Comparison of ENCODE assay signal across 23 cellular contexts in genomic region chr20:41108531-41108930, GRCh38.
"Had no signal": no experiment of that assay in that cellular context is flagged by ENCODE, and none has a peak within 500 bp of the region (broad histone marks: within the 10 kb centered on the region; RNA-seq: fewer than 3 reads in every experiment).

No MANE protein-coding gene starts in this region.

- H3K27me3 Mint-ChIP-seq: naive thymus-derived CD4-positive, alpha-beta T cell; natural killer cell treated with Interleukin-12 subunit alpha and Interleukin-12 subunit beta and Interleukin-15 and Interleukin-18, amount 100 ng/mL, for 72 hours; progenitor cell of endocrine pancreas; stimulated activated memory B cell treated with anti-CD40 and anti-IgM and Interleukin-4, amounts not matched to agents 10 μg/mL and 1 μg/mL and 100 μg/mL, for 72 hours; stimulated activated naive CD8-positive, alpha-beta T cell treated with anti-CD3 and anti-CD28 coated beads, Interleukin-15, amount 100 ng/mL, for 72 hours had no signal

- H3K4me3 ChIP-seq: left ventricle myocardium inferior, lung, mucosa of descending colon, ovary, right atrium auricular region, right lobe of liver, smooth muscle cell, tibial nerve, upper lobe of left lung, vagina had no signal

- H3K27ac Mint-ChIP-seq: natural killer cell treated with Interleukin-12 subunit alpha and Interleukin-12 subunit beta and Interleukin-15 and Interleukin-18, amount 100 ng/mL, for 72 hours; progenitor cell of endocrine pancreas; stimulated activated memory B cell treated with anti-CD40 and anti-IgM and Interleukin-4, amounts not matched to agents 10 μg/mL and 1 μg/mL and 100 μg/mL, for 72 hours; stimulated activated naive CD8-positive, alpha-beta T cell treated with anti-CD3 and anti-CD28 coated beads, Interleukin-15, amount 100 ng/mL, for 72 hours had no signal

- DNase-seq: islet precursor cell; left ventricle myocardium inferior; midbrain; mucosa of descending colon; naive thymus-derived CD4-positive, alpha-beta T cell; ovary; right lobe of liver; stimulated activated CD4-positive, alpha-beta T cell treated with anti-CD3 and anti-CD28 coated beads, Interleukin-1b, Interleukin-23, amount 100 ng/mL, for 48 hours; stimulated activated CD4-positive, alpha-beta T cell treated with anti-CD3 and anti-CD28 coated beads, Interleukin-2, amount 100 ng/mL, for 48 hours; stimulated activated CD4-positive, alpha-beta T cell treated with anti-CD3 and anti-CD28 coated beads, Interleukin-4, amount 100 ng/mL, for 4 hours; stimulated activated CD8-positive, alpha-beta memory T cell treated with anti-CD3 and anti-CD28 coated beads, Interleukin-4, amount 100 ng/mL, for 48 hours; stimulated activated naive CD4-positive, alpha-beta T cell treated with Interleukin-2 at 50 U/mL for 16 hours; stimulated activated naive CD8-positive, alpha-beta T cell treated with anti-CD3 and anti-CD28 coated beads, Interleukin-15, amount 100 ng/mL, for 72 hours; substantia nigra; upper lobe of left lung had no signal

- H3K4me3 Mint-ChIP-seq: naive thymus-derived CD4-positive, alpha-beta T cell; natural killer cell treated with Interleukin-12 subunit alpha and Interleukin-12 subunit beta and Interleukin-15 and Interleukin-18, amount 100 ng/mL, for 72 hours; stimulated activated memory B cell treated with anti-CD40 and anti-IgM and Interleukin-4, amounts not matched to agents 10 μg/mL and 1 μg/mL and 100 μg/mL, for 72 hours; stimulated activated naive CD8-positive, alpha-beta T cell treated with anti-CD3 and anti-CD28 coated beads, Interleukin-15, amount 100 ng/mL, for 72 hours had no signal

- H3K9me3 ChIP-seq: left ventricle myocardium inferior, mucosa of descending colon, ovary, right atrium auricular region, right lobe of liver, tibial nerve, upper lobe of left lung, vagina had no signal

- H3K27me3 ChIP-seq: ovary, right atrium auricular region, right lobe of liver, tibial nerve, upper lobe of left lung, vagina had no signal

- H3K36me3 ChIP-seq: ovary had no signal

- ATAC-seq: mucosa of descending colon; naive thymus-derived CD4-positive, alpha-beta T cell; natural killer cell treated with Interleukin-12 subunit alpha and Interleukin-12 subunit beta and Interleukin-15 and Interleukin-18, amount 100 ng/mL, for 72 hours; right lobe of liver; stimulated activated memory B cell treated with anti-CD40 and anti-IgM and Interleukin-4, amounts not matched to agents 10 μg/mL and 1 μg/mL and 100 μg/mL, for 72 hours; stimulated activated naive CD8-positive, alpha-beta T cell treated with anti-CD3 and anti-CD28 coated beads, Interleukin-15, amount 100 ng/mL, for 72 hours had no signal

- H3K4me2 ChIP-seq: smooth muscle cell had no signal

- H3K27ac ChIP-seq: left ventricle myocardium inferior, ovary, right atrium auricular region, right lobe of liver, tibial nerve, upper lobe of left lung, vagina had no signal

- H3K4me1 ChIP-seq: left ventricle myocardium inferior, right atrium auricular region, right lobe of liver, tibial nerve, upper lobe of left lung, vagina had no signal

- H3K9me3 Mint-ChIP-seq: naive thymus-derived CD4-positive, alpha-beta T cell; natural killer cell treated with Interleukin-12 subunit alpha and Interleukin-12 subunit beta and Interleukin-15 and Interleukin-18, amount 100 ng/mL, for 72 hours; stimulated activated memory B cell treated with anti-CD40 and anti-IgM and Interleukin-4, amounts not matched to agents 10 μg/mL and 1 μg/mL and 100 μg/mL, for 72 hours; stimulated activated naive CD8-positive, alpha-beta T cell treated with anti-CD3 and anti-CD28 coated beads, Interleukin-15, amount 100 ng/mL, for 72 hours had no signal

- H3K4me1 Mint-ChIP-seq: stimulated activated naive CD8-positive, alpha-beta T cell treated with anti-CD3 and anti-CD28 coated beads, Interleukin-15, amount 100 ng/mL, for 72 hours had no signal
